In the genomic region with DNA sequence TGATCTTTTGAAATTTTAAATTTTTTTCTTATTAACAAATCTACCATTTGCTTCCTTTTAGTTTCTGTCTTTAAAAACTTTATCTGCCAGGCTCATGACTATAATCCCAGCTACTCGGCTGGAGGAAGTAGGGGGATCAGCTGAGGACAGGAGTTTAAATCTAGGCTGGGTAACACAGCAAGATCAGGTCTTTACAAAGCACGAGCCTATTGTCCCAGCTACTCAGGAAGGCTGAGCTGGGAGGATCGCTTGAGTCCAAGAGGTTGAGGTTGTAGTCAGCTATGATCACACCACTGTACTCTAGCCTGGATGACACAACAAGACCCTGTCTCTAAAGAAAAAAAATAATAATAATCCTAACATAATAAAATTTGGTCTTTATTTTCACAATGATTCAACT, we compare ENCODE assay signal across 14 cellular contexts.
"Had no signal": no experiment of that assay in that cellular context is flagged by ENCODE, and none has a peak within 500 bp of the region (broad histone marks: within the 10 kb centered on the region; RNA-seq: fewer than 3 reads in every experiment).

No MANE protein-coding gene starts in this region.

- DNase-seq: effector memory CD4-positive, alpha-beta T cell; heart left ventricle; hippocampal formation; kidney glomerular epithelial cell; naive thymus-derived CD4-positive, alpha-beta T cell; posterior cingulate gyrus; stimulated activated CD4-positive, alpha-beta T cell treated with anti-CD3 and anti-CD28 coated beads, Interleukin-2, amount 100 ng/mL, for 24 hours; stimulated activated naive CD4-positive, alpha-beta T cell; stomach; substantia nigra; transverse colon had no signal

- H3K4me3 Mint-ChIP-seq: naive thymus-derived CD4-positive, alpha-beta T cell had no signal

- ATAC-seq: esophagus mucosa; heart left ventricle; naive thymus-derived CD4-positive, alpha-beta T cell; sciatic nerve had no signal

- H3K9me3 ChIP-seq: heart left ventricle, stomach, thoracic aorta, transverse colon had no signal

- H3K27me3 ChIP-seq: heart left ventricle, stomach, transverse colon had no signal

- H3K4me3 ChIP-seq: heart left ventricle, stomach, thoracic aorta, transverse colon had no signal

- H3K4me1 ChIP-seq: transverse colon had no signal

- H3K27ac ChIP-seq: heart left ventricle, stomach, thoracic aorta, transverse colon had no signal
